2 cellular contexts compared by ENCODE assay signal in genomic region chr3:138453940-138454339, GRCh38. TPM values are rescaled to one million over a fixed set of nuclear protein-coding genes. Genes with fewer than 3 reads are reported as not detected.
"Had no signal": no experiment of that assay in that cellular context is flagged by ENCODE, and none has a peak within 500 bp of the region (broad histone marks: within the 10 kb centered on the region; RNA-seq: fewer than 3 reads in every experiment).

No MANE protein-coding gene starts in this region.

RNA-seq across cellular contexts. Expression of gene ESYT3, which starts 19.5 kb away (rescaled TPM):
- total RNA-seq: lung microvascular endothelial cell had no signal
- polyA plus RNA-seq: immature natural killer cell had no signal
